ENCODE assay signal across 20 cellular contexts in genomic region chrX:108064001-108064400, GRCh38. TPM values are rescaled to one million over a fixed set of nuclear protein-coding genes. Genes with fewer than 3 reads are reported as not detected.
DNase-seq lines count a peak whose midpoint lies in the region; ATAC-seq, FAIRE-seq and TF ChIP-seq lines count a peak whose summit lies in the region.
"Had no signal": no experiment of that assay in that cellular context is flagged by ENCODE, and none has a peak within 500 bp of the region (broad histone marks: within the 10 kb centered on the region; RNA-seq: fewer than 3 reads in every experiment).

No MANE protein-coding gene starts in this region.

- FAIRE-seq in H54 (lab: Jason Lieb, UNC) = no peak
- FAIRE-seq: A204.1 had no signal

- TF ChIP-seq CTCF in CD4-positive, alpha-beta T cell (IDR thresholded peaks at IDR 0.05) = no peak
- no peak for TF ChIP-seq CTCF in PC-9 (conservative IDR thresholded peaks at IDR 0.05)

- no peaks in the 10 kb centered on the region for H3K4me1 ChIP-seq in PC-9 (replicated peaks; ENCODE audit: insufficient read depth)
- H3K4me1 ChIP-seq: BE2C had no signal

- no peak for ATAC-seq in CD4-positive, alpha-beta T cell (ENCODE audit: poor library complexity)
- ATAC-seq in GM18868 (IDR thresholded peaks at IDR 0.05; ENCODE audit: unreplicated experiment) = peak; percentile 74
- ATAC-seq in HG02852 (IDR thresholded peaks at IDR 0.05; ENCODE audit: unreplicated experiment) = peak; percentile 39
- ATAC-seq in HG03097 (IDR thresholded peaks at IDR 0.05; ENCODE audit: low FRiP score, unreplicated experiment) = no peak
- ATAC-seq: CD8-positive, alpha-beta T cell; HCT116 had no signal

- peak overlapping the region; percentile 44; the same call in 1 of the 2 replicates for H2AFZ ChIP-seq in PC-9

- H3K27me3 Mint-ChIP-seq in CD4-positive, alpha-beta T cell = no peaks in the 10 kb centered on the region

- no peak for TF ChIP-seq POLR2A in H54 (IDR thresholded peaks at IDR 0.05; ENCODE audit: low read depth, low read length)

- H3K4me3 ChIP-seq in PC-9 = no peak overlapping the region

- H3K4me3 Mint-ChIP-seq in CD4-positive, alpha-beta T cell = no peak overlapping the region
- H3K4me3 Mint-ChIP-seq: CD8-positive, alpha-beta T cell had no signal

- no peaks in the 10 kb centered on the region for H3F3A ChIP-seq in PC-9 (ENCODE audit: insufficient read depth, low read depth)

- no peaks in the 10 kb centered on the region for H3K9me3 ChIP-seq in CD4-positive, alpha-beta T cell (ENCODE audit: control insufficient read depth, low read length)
- no peaks in the 10 kb centered on the region for H3K9me3 ChIP-seq in PC-9 (ENCODE audit: insufficient read depth, low read depth)
- H3K9me3 ChIP-seq: BE2C had no signal

- H3K27ac ChIP-seq in CD4-positive, alpha-beta T cell (ENCODE audit: low read depth, low read length) = no peak overlapping the region
- no peak overlapping the region for H3K27ac ChIP-seq in PC-9
- H3K27ac ChIP-seq: C4-2B had no signal

- no peaks in the 10 kb centered on the region for H4K20me1 ChIP-seq in PC-9 (ENCODE audit: insufficient read depth)

- peaks cover 61% of the 10 kb centered on the region for H3K36me3 Mint-ChIP-seq in CD4-positive, alpha-beta T cell (ENCODE audit: low read depth)

- H3K27me3 ChIP-seq in CD4-positive, alpha-beta T cell (ENCODE audit: control insufficient read depth, insufficient read depth, low read length) = no peaks in the 10 kb centered on the region
- no peaks in the 10 kb centered on the region for H3K27me3 ChIP-seq in PC-9 (ENCODE audit: insufficient read depth, low read depth)

- POLR2A ChIA-PET in CD4-positive, alpha-beta T cell (lab: Charles Lee) = no interaction called here
- POLR2A ChIA-PET in PC-9 (lab: Charles Lee; ENCODE audit: unreplicated experiment) = no interaction called here

- intact Hi-C loops in CD4-positive, alpha-beta T cell (cut with DNase I, micrococcal nuclease) = loop anchor here in 1 of 2 experiments (10.0 kb wide), 1 partner anchor 1179 kb away; no protein-coding TSS in a partner anchor
- intact Hi-C loops in PC-9 (cut with micrococcal nuclease; ENCODE audit: unreplicated experiment) = no loop called here

- H3K9me2 ChIP-seq in PC-9 (ENCODE audit: insufficient read depth) = no peaks in the 10 kb centered on the region

- no peak for DNase-seq in CD4-positive, alpha-beta T cell
- DNase-seq in PC-9 (no peak), H54 (ENCODE audit: insufficient read length, low spot score) (no peak), 8988T (no peak), T-helper 9 cell (no peak)
- DNase-seq: BE2C; CD8-positive, alpha-beta T cell; COR-L47; DND-41; GDM1; IMR-90; Kasumi-1; KBM-7 had no signal

- CTCF ChIA-PET in CD4-positive, alpha-beta T cell (lab: Charles Lee) = no interaction called here
- CTCF ChIA-PET in PC-9 (lab: Charles Lee) = no interaction called here

- no peaks in the 10 kb centered on the region for H3K36me3 ChIP-seq in PC-9 (ENCODE audit: low read depth)
- H3K36me3 ChIP-seq: BE2C had no signal

- BruUV-seq in PC-9 (replicated peaks; lab: Mats Ljungman, UMichigan) = no TSS peak

- no peaks in the 10 kb centered on the region for H3K9me3 Mint-ChIP-seq in CD4-positive, alpha-beta T cell
- H3K9me3 Mint-ChIP-seq: CD8-positive, alpha-beta T cell had no signal

- H3K4me1 Mint-ChIP-seq in CD4-positive, alpha-beta T cell (ENCODE audit: low read depth) = peaks cover 8% of the 10 kb centered on the region

- no peaks in the 10 kb centered on the region for H3K79me2 ChIP-seq in PC-9 (ENCODE audit: low read depth)

- peak overlapping the region; percentile 47 for H3K27ac Mint-ChIP-seq in CD4-positive, alpha-beta T cell

- no peak overlapping the region for H3K4me2 ChIP-seq in PC-9

RNA-seq across cellular contexts. Expression of gene VSIG1, which starts 19.1 kb away (rescaled TPM):
- total RNA-seq in CD4-positive, alpha-beta T cell = 10 to 100 TPM; 12.5 to 14.9 TPM
- total RNA-seq in PC-9 (2021) = not detected in 2 replicates
- total RNA-seq: HT-29, IMR-90 had no signal

RNA-seq across cellular contexts. Expression of gene PSMD10, which starts 27.3 kb away (rescaled TPM):
- 10 to 100 TPM; 18.6 to 24.1 TPM for total RNA-seq in CD4-positive, alpha-beta T cell
- total RNA-seq in PC-9 (2021) = 106 and 127 TPM in 2 replicates

RNA-seq across cellular contexts. Expression of gene ATG4A, which starts 27.6 kb away (rescaled TPM):
- 1 to 10 TPM; 2.9 to 4.0 TPM for total RNA-seq in CD4-positive, alpha-beta T cell
- total RNA-seq in PC-9 (2021) = 5.8 and 9.6 TPM in 2 replicates

Comparison
In these comparisons a context has a peak if more than half of its experiments do, and no peak if none do; other contexts are left out.
1. ATAC-seq: peak in GM18868 (single experiment) and HG02852 (single experiment); none in CD4-positive, alpha-beta T cell (single experiment) and HG03097 (single experiment).
2. RNA of gene VSIG1, which starts 19.1 kb away (total RNA-seq): 12.5 to 14.9 TPM in CD4-positive, alpha-beta T cell; not detected in PC-9; every median in the first group is over 10 times any median in the second.